In genomic region chr5:170541146-170541769, GRCh38 we compare ENCODE assay signal across 21 cellular contexts. TPM values are rescaled to one million over a fixed set of nuclear protein-coding genes. Genes with fewer than 3 reads are reported as not detected.
DNase-seq lines count a peak whose midpoint lies in the region; TF ChIP-seq lines count a peak whose summit lies in the region.
"Had no signal": no experiment of that assay in that cellular context is flagged by ENCODE, and none has a peak within 500 bp of the region (broad histone marks: within the 10 kb centered on the region; RNA-seq: fewer than 3 reads in every experiment).

No MANE protein-coding gene starts in this region.

- TF ChIP-seq CTCF in endodermal cell (conservative IDR thresholded peaks at IDR 0.05) (no peak), progenitor cell of endocrine pancreas (IDR thresholded peaks at IDR 0.05; ENCODE audit: unreplicated experiment) (no peak), brain microvascular endothelial cell (IDR thresholded peaks at IDR 0.05; ENCODE audit: low read depth, low read length, missing control alignments) (no peak), vagina (IDR thresholded peaks at IDR 0.05) (no peak)

- H3K27me3 Mint-ChIP-seq in endodermal cell (ENCODE audit: insufficient read depth) = peaks cover 2% of the 10 kb centered on the region
- no peaks in the 10 kb centered on the region for H3K27me3 Mint-ChIP-seq in progenitor cell of endocrine pancreas

- H3K9me3 Mint-ChIP-seq in endodermal cell (peaks cover 12% of the 10 kb centered on the region), progenitor cell of endocrine pancreas (ENCODE audit: low read depth) (peaks cover 19% of the 10 kb centered on the region)

- DNase-seq in Daoy (ENCODE audit: low read depth) (peak; percentile 22), endodermal cell (peak; percentile 41), progenitor cell of endocrine pancreas (ENCODE audit: low spot score, unreplicated experiment) (no peak), NCI-H2107 treated with DMSO at 0.1 percent for 48 hours (lab: John Stamatoyannopoulos, UW; ENCODE audit: unreplicated experiment) (no peak), brain microvascular endothelial cell (no peak), vagina (ENCODE audit: extremely low spot score in 2 of 2) (no peak), anterior cingulate cortex (lab: John Stamatoyannopoulos, UW) (no peak)
- DNase-seq: CD4-positive, alpha-beta T cell; COR-L47; DMS79 treated with DMSO at 0.1 percent for 48 hours; NCI-H1092; NCI-H1436; NCI-H187 treated with DMSO at 0.1 percent for 48 hours; NCI-H2107; NCI-H510A; NCI-H748 treated with DMSO at 0.1 percent for 48 hours; PC-9 had no signal

- H3K4me3 ChIP-seq in endodermal cell (ENCODE audit: low read length) (no peak overlapping the region), brain microvascular endothelial cell (ENCODE audit: low read depth, low read length) (no peak overlapping the region), vagina (no peak overlapping the region)
- H3K4me3 ChIP-seq: K562, PC-9 had no signal

- TF ChIP-seq EP300 in Ishikawa (IDR thresholded peaks at IDR 0.05; ENCODE audit: borderline replicate concordance) = 0 out of 2 replicates have a peak, but pooled peaks have one; percentile 15

- TF ChIP-seq RAD21 in Ishikawa (IDR thresholded peaks at IDR 0.05; ENCODE audit: low read depth) = no peak

- H3K36me3 Mint-ChIP-seq in endodermal cell (ENCODE audit: low read depth) = no peaks in the 10 kb centered on the region
- H3K36me3 Mint-ChIP-seq in progenitor cell of endocrine pancreas (ENCODE audit: insufficient read depth) = peaks cover 15% of the 10 kb centered on the region

- no peak overlapping the region for H3K27ac ChIP-seq in endodermal cell (ENCODE audit: low read depth, low read length)
- H3K27ac ChIP-seq in brain microvascular endothelial cell = no peak overlapping the region
- H3K27ac ChIP-seq in vagina = no peak overlapping the region
- H3K27ac ChIP-seq: PC-9 had no signal

- in situ Hi-C loops in brain microvascular endothelial cell (cut with HindIII; ENCODE audit: low pct_ligation_motif_present, low sequenced_read_pairs) = no loop called here

- H3K36me3 ChIP-seq in endodermal cell (ENCODE audit: control insufficient read depth, insufficient read depth, low read length) (no peaks in the 10 kb centered on the region), brain microvascular endothelial cell (replicated peaks) (no peaks in the 10 kb centered on the region), vagina (no peaks in the 10 kb centered on the region)

- peaks cover 21% of the 10 kb centered on the region for H3K27me3 ChIP-seq in endodermal cell (ENCODE audit: control insufficient read depth, insufficient read depth, low read length, poor library complexity, severe bottlenecking)
- no peaks in the 10 kb centered on the region for H3K27me3 ChIP-seq in brain microvascular endothelial cell (replicated peaks)
- no peaks in the 10 kb centered on the region for H3K27me3 ChIP-seq in vagina

- no peak overlapping the region for H3K9ac ChIP-seq in endodermal cell (ENCODE audit: extremely low read depth, low read length, poor library complexity, severe bottlenecking)

- 86% methylated on average over 1 of the region's 1 CpG for WGBS in endodermal cell (ENCODE audit: insufficient coverage in 1 of 2, insufficient read length in 1 of 2), 2 experiments

- TF ChIP-seq POLR2A in vagina (IDR thresholded peaks at IDR 0.05) = no peak

- H3K4me1 ChIP-seq in endodermal cell (ENCODE audit: control insufficient read depth, insufficient read depth, low read length) (no peaks in the 10 kb centered on the region), vagina (no peaks in the 10 kb centered on the region)

- H3K27ac Mint-ChIP-seq in endodermal cell (no peak overlapping the region), progenitor cell of endocrine pancreas (peak overlapping the region; percentile 6)
- H3K27ac Mint-ChIP-seq: CD4-positive, alpha-beta T cell had no signal

- peaks cover 17% of the 10 kb centered on the region for H3K9me3 ChIP-seq in endodermal cell (ENCODE audit: control insufficient read depth, low read length)
- H3K9me3 ChIP-seq in vagina = no peaks in the 10 kb centered on the region

- H3K4me1 Mint-ChIP-seq in endodermal cell = peaks cover 6% of the 10 kb centered on the region
- H3K4me1 Mint-ChIP-seq in progenitor cell of endocrine pancreas (ENCODE audit: low read depth) = peaks cover 48% of the 10 kb centered on the region

- intact Hi-C loops in vagina (cut with DNase I) = no loop called here

- H3K4me3 Mint-ChIP-seq in endodermal cell (no peak overlapping the region), progenitor cell of endocrine pancreas (ENCODE audit: low read depth) (no peak overlapping the region)
- H3K4me3 Mint-ChIP-seq: CD4-positive, alpha-beta T cell had no signal

TF ChIP-seq in Ishikawa, 13 proteins besides CTCF, POLR2A, EP300 and RAD21:
- no peak for TF ChIP-seq ZBTB7A (IDR thresholded peaks at IDR 0.05; ENCODE audit: low read depth)
- no peak for TF ChIP-seq EGR1 (IDR thresholded peaks at IDR 0.05)
- TF ChIP-seq MAX (IDR thresholded peaks at IDR 0.05) = no peak
- TF ChIP-seq USF1 (IDR thresholded peaks at IDR 0.05) = no peak
- no peak for TF ChIP-seq TCF12 (IDR thresholded peaks at IDR 0.05; ENCODE audit: low read depth)
- no peak for TF ChIP-seq CREB1 (IDR thresholded peaks at IDR 0.05; ENCODE audit: low read depth)
- TF ChIP-seq YY1 (IDR thresholded peaks at IDR 0.05; ENCODE audit: low read depth) = no peak
- no peak for TF ChIP-seq CEBPB (IDR thresholded peaks at IDR 0.05)
- TF ChIP-seq FOXM1 (IDR thresholded peaks at IDR 0.05; ENCODE audit: borderline replicate concordance, low read depth) = no peak
- TF ChIP-seq TEAD4 (IDR thresholded peaks at IDR 0.05) = no peak
- TF ChIP-seq TAF1 (IDR thresholded peaks at IDR 0.05; ENCODE audit: low read depth) = no peak

RNA-seq across cellular contexts. Expression of gene KCNIP1, which starts 37.4 kb away (rescaled TPM):
- total RNA-seq in Daoy (2014; rRNA removed; shearing (Covaris generic)) = 1.9 and 3.9 TPM in 2 replicates
- total RNA-seq in endodermal cell = not detected
- 2.9 TPM for polyA plus RNA-seq in endodermal cell (2013, experiment 1 of 2)
- polyA plus RNA-seq in endodermal cell (2013, experiment 2 of 2) = 2.8 TPM
- total RNA-seq in progenitor cell of endocrine pancreas = 17.8 and 18.2 TPM in 2 replicates
- not detected for total RNA-seq in vagina
- total RNA-seq: CD4-positive, alpha-beta T cell; K562; LHCN-M2; PC-9 had no signal
- polyA plus RNA-seq: BJ, K562 had no signal

Comparison
In these comparisons a context has a peak if more than half of its experiments do, and no peak if none do; other contexts are left out.
1. DNase-seq: peak in Daoy (single experiment) and endodermal cell (single experiment); none in progenitor cell of endocrine pancreas (single experiment), NCI-H2107 treated with DMSO at 0.1 percent for 48 hours (single experiment), brain microvascular endothelial cell (single experiment), vagina (0 of 2) and anterior cingulate cortex (0 of 58).